Comparison of ENCODE assay signal across 14 cellular contexts in genomic region chr15:84752195-84752594, GRCh38. TPM values are rescaled to one million over a fixed set of nuclear protein-coding genes. Genes with fewer than 3 reads are reported as not detected.
A peak's percentile ranks its signal among the peaks of the same experiment; 100 is the strongest.
DNase-seq lines count a peak whose midpoint lies in the region; ATAC-seq and TF ChIP-seq lines count a peak whose summit lies in the region.
"Had no signal": no experiment of that assay in that cellular context is flagged by ENCODE, and none has a peak within 500 bp of the region (broad histone marks: within the 10 kb centered on the region; RNA-seq: fewer than 3 reads in every experiment).

No MANE protein-coding gene starts in this region.

- H3K4me3 ChIP-seq in suprapubic skin, result no peak overlapping the region
- H3K4me3 ChIP-seq: stomach had no signal

- H3K36me3 ChIP-seq in suprapubic skin, result no peaks in the 10 kb centered on the region

- ATAC-seq in stimulated activated naive CD8-positive, alpha-beta T cell treated with anti-CD3 and anti-CD28 coated beads, Interleukin-15, Interleukin-2, amounts not matched to agents 100 U/mL and 50 U/mL, for 24 hours, result no peak
- no peak for ATAC-seq in activated naive CD8-positive, alpha-beta T cell treated with anti-CD3 and anti-CD28 coated beads, Interleukin-2, amount 50 U/mL, for 24 hours
- no peak for ATAC-seq in naive B cell (ENCODE audit: low read depth in 2 of 2)
- ATAC-seq in GM21528 (IDR thresholded peaks at IDR 0.05; ENCODE audit: low FRiP score, unreplicated experiment), result no peak

- no peak for TF ChIP-seq CTCF in suprapubic skin (IDR thresholded peaks at IDR 0.05)

- no peak for DNase-seq in stimulated activated naive CD8-positive, alpha-beta T cell treated with anti-CD3 and anti-CD28 coated beads, Interleukin-15, Interleukin-2, amounts not matched to agents 100 U/mL and 50 U/mL, for 24 hours
- no peak for DNase-seq in activated naive CD8-positive, alpha-beta T cell treated with anti-CD3 and anti-CD28 coated beads, Interleukin-2, amount 50 U/mL, for 24 hours
- DNase-seq in naive B cell, result no peak
- no peak for DNase-seq in GM03348 (ENCODE audit: low spot score)
- DNase-seq in hepatic stellate cell (ENCODE audit: low spot score), result no peak
- DNase-seq in suprapubic skin (ENCODE audit: low spot score in 2 of 2), result no peak
- DNase-seq: activated CD4-positive, CD25-positive, alpha-beta regulatory T cell treated with anti-CD3 and anti-CD28 coated beads, Interleukin-2, amount 50 U/mL, for 72 hours; activated naive CD4-positive, alpha-beta T cell treated with Interleukin-2 at 50 U/mL for 16 hours; KBM-7; NCI-H226; SHP77; stomach had no signal

- H3K27ac ChIP-seq in suprapubic skin, result no peak overlapping the region

- H3K36me3 Mint-ChIP-seq in stimulated activated naive CD8-positive, alpha-beta T cell treated with anti-CD3 and anti-CD28 coated beads, Interleukin-15, Interleukin-2, amounts not matched to agents 100 ng/mL and 50 ng/mL, for 24 hours (ENCODE audit: low read depth), result peaks cover 30% of the 10 kb centered on the region
- H3K36me3 Mint-ChIP-seq in activated naive CD8-positive, alpha-beta T cell treated with anti-CD3 and anti-CD28 coated beads, Interleukin-2, amount 50 U/mL, for 24 hours (ENCODE audit: low read depth), result peaks cover 24% of the 10 kb centered on the region
- peaks cover 0 to 8% of the 10 kb centered on the region in 2 donors for H3K36me3 Mint-ChIP-seq in naive B cell

- no peak for TF ChIP-seq POLR2A in suprapubic skin (IDR thresholded peaks at IDR 0.05)

- peaks cover 36% of the 10 kb centered on the region for H3K4me1 ChIP-seq in suprapubic skin

- no peak for TF ChIP-seq EP300 in suprapubic skin (IDR thresholded peaks at IDR 0.05)

- H3K9me3 ChIP-seq in suprapubic skin, result no peaks in the 10 kb centered on the region
- H3K9me3 ChIP-seq: stomach had no signal

- WGBS in suprapubic skin, result 100% methylated on average over 1 of the region's 1 CpG

- peak overlapping the region; percentile 1 for H3K4me3 Mint-ChIP-seq in stimulated activated naive CD8-positive, alpha-beta T cell treated with anti-CD3 and anti-CD28 coated beads, Interleukin-15, Interleukin-2, amounts not matched to agents 100 ng/mL and 50 ng/mL, for 24 hours
- no peak overlapping the region for H3K4me3 Mint-ChIP-seq in activated naive CD8-positive, alpha-beta T cell treated with anti-CD3 and anti-CD28 coated beads, Interleukin-2, amount 50 U/mL, for 24 hours
- H3K4me3 Mint-ChIP-seq in naive B cell, result peak overlapping the region in 6 of 8 donors; percentile 2 to 82 (median 36)

- no peaks in the 10 kb centered on the region for H3K27me3 ChIP-seq in suprapubic skin
- H3K27me3 ChIP-seq: stomach had no signal

- no peaks in the 10 kb centered on the region for H3K27me3 Mint-ChIP-seq in stimulated activated naive CD8-positive, alpha-beta T cell treated with anti-CD3 and anti-CD28 coated beads, Interleukin-15, Interleukin-2, amounts not matched to agents 100 ng/mL and 50 ng/mL, for 24 hours
- H3K27me3 Mint-ChIP-seq in activated naive CD8-positive, alpha-beta T cell treated with anti-CD3 and anti-CD28 coated beads, Interleukin-2, amount 50 U/mL, for 24 hours, result no peaks in the 10 kb centered on the region
- H3K27me3 Mint-ChIP-seq in naive B cell, result no peaks in the 10 kb centered on the region

- H3K4me1 Mint-ChIP-seq in stimulated activated naive CD8-positive, alpha-beta T cell treated with anti-CD3 and anti-CD28 coated beads, Interleukin-15, Interleukin-2, amounts not matched to agents 100 ng/mL and 50 ng/mL, for 24 hours (ENCODE audit: low read depth), result peaks cover 79% of the 10 kb centered on the region
- peaks cover 70% of the 10 kb centered on the region for H3K4me1 Mint-ChIP-seq in activated naive CD8-positive, alpha-beta T cell treated with anti-CD3 and anti-CD28 coated beads, Interleukin-2, amount 50 U/mL, for 24 hours
- peaks cover 57 to 77% (median 76%) of the 10 kb centered on the region in 3 donors for H3K4me1 Mint-ChIP-seq in naive B cell

- no peak overlapping the region for H3K27ac Mint-ChIP-seq in stimulated activated naive CD8-positive, alpha-beta T cell treated with anti-CD3 and anti-CD28 coated beads, Interleukin-15, Interleukin-2, amounts not matched to agents 100 ng/mL and 50 ng/mL, for 24 hours
- H3K27ac Mint-ChIP-seq in activated naive CD8-positive, alpha-beta T cell treated with anti-CD3 and anti-CD28 coated beads, Interleukin-2, amount 50 U/mL, for 24 hours, result peak overlapping the region; percentile 2
- H3K27ac Mint-ChIP-seq in naive B cell, result peak overlapping the region in 4 of 6 donors; percentile 44 to 79 (median 64)

- no peaks in the 10 kb centered on the region for H3K9me3 Mint-ChIP-seq in stimulated activated naive CD8-positive, alpha-beta T cell treated with anti-CD3 and anti-CD28 coated beads, Interleukin-15, Interleukin-2, amounts not matched to agents 100 ng/mL and 50 ng/mL, for 24 hours
- H3K9me3 Mint-ChIP-seq in activated naive CD8-positive, alpha-beta T cell treated with anti-CD3 and anti-CD28 coated beads, Interleukin-2, amount 50 U/mL, for 24 hours, result no peaks in the 10 kb centered on the region
- H3K9me3 Mint-ChIP-seq in naive B cell, result no peaks in the 10 kb centered on the region

RNA-seq across cellular contexts. Expression of gene ZNF592, which starts 3.8 kb away (rescaled TPM):
- polyA plus RNA-seq in naive B cell (ENCODE audit: low read depth in 6 of 6), result 10 to 100 TPM in 1 of 6 donors, 1 to 10 TPM in 5; 2.2 to 21.4 (median 8.5) TPM
- total RNA-seq in suprapubic skin, result 10 to 100 TPM; 23.1 to 37.2 (median 30.7) TPM

RNA-seq across cellular contexts. Expression of gene SEC11A, which starts 36.3 kb away (rescaled TPM):
- 100 to 1,000 TPM; 107 to 142 (median 130) TPM for polyA plus RNA-seq in naive B cell (ENCODE audit: low read depth in 6 of 6)
- 10 to 100 TPM; 44.3 to 52.9 (median 47.3) TPM for total RNA-seq in suprapubic skin
